Comparison of ENCODE assay signal across 8 cellular contexts in the genomic region with DNA sequence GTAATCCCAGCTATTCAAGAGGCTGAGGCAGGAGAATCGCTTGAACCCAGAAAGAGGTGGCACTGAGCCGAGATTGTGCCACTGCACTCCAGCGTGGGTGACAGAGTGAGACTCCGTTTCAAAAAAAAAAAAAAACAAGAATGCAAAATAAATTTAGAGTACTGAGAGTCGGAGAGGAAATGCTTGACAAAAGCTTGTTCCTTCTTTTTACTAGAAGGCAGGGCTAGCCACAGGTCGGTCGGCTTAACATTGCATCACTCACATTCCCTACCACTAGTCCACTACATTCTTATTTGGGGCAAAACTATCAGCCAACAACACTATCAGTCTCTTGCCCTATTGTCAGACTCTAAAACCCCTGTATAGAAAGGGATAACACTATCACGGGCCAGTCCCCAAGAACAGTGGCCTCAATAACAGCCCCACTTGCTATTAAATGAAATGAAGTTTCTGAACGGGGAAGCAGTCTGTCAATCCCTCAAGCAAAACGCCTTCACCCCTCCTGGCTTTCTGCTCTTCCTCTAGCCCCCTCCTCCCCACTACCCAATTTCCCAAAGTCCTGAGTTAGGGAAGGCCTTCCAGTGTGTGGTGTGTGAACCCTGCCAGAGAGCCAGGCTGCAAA. TPM values are rescaled to one million over a fixed set of nuclear protein-coding genes. Genes with fewer than 3 reads are reported as not detected.
DNase-seq lines count a peak whose midpoint lies in the region; ATAC-seq and TF ChIP-seq lines count a peak whose summit lies in the region.

No MANE protein-coding gene starts in this region.

- TF ChIP-seq CTCF in HFFc6 (IDR thresholded peaks at IDR 0.05) = no peak

- peak overlapping the region; percentile 79 for H3K4me3 ChIP-seq in skeletal muscle satellite cell (ENCODE audit: low read length)

- H3K27me3 Mint-ChIP-seq in HFFc6 (ENCODE audit: insufficient read depth) = peaks cover 9% of the 10 kb centered on the region
- no peaks in the 10 kb centered on the region for H3K27me3 Mint-ChIP-seq in activated T-helper 1 cell treated with anti-CD3 and anti-CD28 coated beads, Interleukin-12 subunit alpha, Interleukin-12 subunit beta, Interleukin-2, Interleukin-4 antibody, amounts not matched to agents 30 ng/mL and 10 ng/mL and 1 ng/mL, durations not matched to agents 14 hours and 24 hours and 36 hours (ENCODE audit: insufficient read depth)

- H3K27me3 ChIP-seq in skeletal muscle satellite cell (ENCODE audit: control insufficient read depth, insufficient read depth, low read length) = no peaks in the 10 kb centered on the region

- H3K4me2 ChIP-seq in skeletal muscle satellite cell (ENCODE audit: low read length) = peak overlapping the region; percentile 85

- no peaks in the 10 kb centered on the region for H3K9me3 ChIP-seq in skeletal muscle satellite cell (replicated peaks; ENCODE audit: low read length)

- intact Hi-C loops in activated T-helper 1 cell treated with anti-CD3 and anti-CD28 coated beads, Interleukin-12 subunit alpha, Interleukin-12 subunit beta, Interleukin-2, Interleukin-4 antibody, amounts not matched to agents 30 ng/mL and 10 ng/mL and 1 ng/mL, durations not matched to agents 14 hours and 24 hours and 36 hours (cut with micrococcal nuclease) = loop anchor here (1.0 to 5.0 kb wide), 9 partner anchors 80 to 464 kb away; partner anchors contain the start of genes CS, DGKA, IL23A and ORMDL2

- peak; percentile 41 for DNase-seq in AG08396 (ENCODE audit: low spot score)
- peak; percentile 39 for DNase-seq in HFFc6
- DNase-seq in activated T-helper 1 cell treated with anti-CD3 and anti-CD28 coated beads, Interleukin-12 subunit alpha, Interleukin-12 subunit beta, Interleukin-2, Interleukin-4 antibody, amounts not matched to agents 30 ng/mL and 10 ng/mL and 1 ng/mL, durations not matched to agents 14 hours and 24 hours and 36 hours (ENCODE audit: low spot score) = no peak
- peak; percentile 64 for DNase-seq in hepatic stellate cell (ENCODE audit: low spot score)
- DNase-seq in stimulated activated CD4-positive, alpha-beta T cell treated with anti-CD3 and anti-CD28 coated beads, Interleukin-2, amount 100 ng/mL, for 24 hours = no peak
- no peak for DNase-seq in activated CD8-positive, alpha-beta memory T cell treated with anti-CD3 and anti-CD28 coated beads for 24 hours

- H3K4me3 Mint-ChIP-seq in HFFc6 = peak overlapping the region; percentile 94
- H3K4me3 Mint-ChIP-seq in activated T-helper 1 cell treated with anti-CD3 and anti-CD28 coated beads, Interleukin-12 subunit alpha, Interleukin-12 subunit beta, Interleukin-2, Interleukin-4 antibody, amounts not matched to agents 30 ng/mL and 10 ng/mL and 1 ng/mL, durations not matched to agents 14 hours and 24 hours and 36 hours = peak overlapping the region; percentile 99

- peaks cover 26% of the 10 kb centered on the region for H3K4me1 ChIP-seq in skeletal muscle satellite cell (ENCODE audit: control insufficient read depth, insufficient read depth, low read length)

- H3K9me3 Mint-ChIP-seq in HFFc6 = no peaks in the 10 kb centered on the region
- no peaks in the 10 kb centered on the region for H3K9me3 Mint-ChIP-seq in activated T-helper 1 cell treated with anti-CD3 and anti-CD28 coated beads, Interleukin-12 subunit alpha, Interleukin-12 subunit beta, Interleukin-2, Interleukin-4 antibody, amounts not matched to agents 30 ng/mL and 10 ng/mL and 1 ng/mL, durations not matched to agents 14 hours and 24 hours and 36 hours

- H3K9ac ChIP-seq in skeletal muscle satellite cell (ENCODE audit: low read depth, low read length) = peak overlapping the region; percentile 88

- peaks cover 5% of the 10 kb centered on the region for H3K36me3 Mint-ChIP-seq in HFFc6 (ENCODE audit: low read depth)
- H3K36me3 Mint-ChIP-seq in activated T-helper 1 cell treated with anti-CD3 and anti-CD28 coated beads, Interleukin-12 subunit alpha, Interleukin-12 subunit beta, Interleukin-2, Interleukin-4 antibody, amounts not matched to agents 30 ng/mL and 10 ng/mL and 1 ng/mL, durations not matched to agents 14 hours and 24 hours and 36 hours (ENCODE audit: low read depth) = peaks cover 12% of the 10 kb centered on the region

- H3K36me3 ChIP-seq in skeletal muscle satellite cell (ENCODE audit: insufficient read depth, low read length) = peaks cover 8% of the 10 kb centered on the region

- no peak for ATAC-seq in HG03378 (IDR thresholded peaks at IDR 0.05; ENCODE audit: unreplicated experiment)

- H3K4me1 Mint-ChIP-seq in HFFc6 (ENCODE audit: low read depth) = peaks cover 37% of the 10 kb centered on the region
- peaks cover 51% of the 10 kb centered on the region for H3K4me1 Mint-ChIP-seq in activated T-helper 1 cell treated with anti-CD3 and anti-CD28 coated beads, Interleukin-12 subunit alpha, Interleukin-12 subunit beta, Interleukin-2, Interleukin-4 antibody, amounts not matched to agents 30 ng/mL and 10 ng/mL and 1 ng/mL, durations not matched to agents 14 hours and 24 hours and 36 hours (ENCODE audit: low read depth)

- peak overlapping the region; percentile 96 for H3K27ac Mint-ChIP-seq in HFFc6
- peak overlapping the region; percentile 97 for H3K27ac Mint-ChIP-seq in activated T-helper 1 cell treated with anti-CD3 and anti-CD28 coated beads, Interleukin-12 subunit alpha, Interleukin-12 subunit beta, Interleukin-2, Interleukin-4 antibody, amounts not matched to agents 30 ng/mL and 10 ng/mL and 1 ng/mL, durations not matched to agents 14 hours and 24 hours and 36 hours

RNA-seq across cellular contexts. Expression of gene RNF41, which starts 1.0 kb away (rescaled TPM):
- 100 to 1,000 TPM in 1 of 6 experiments, 10 to 100 TPM in 5; 65.9 to 103 (median 71.2) TPM for total RNA-seq in HFFc6 (2021; fragmentation: NEBNext Ultra II Directional; extraction: Animal tissue kit (Norgen Biotek cat#: 25700))
- total RNA-seq in activated T-helper 1 cell treated with anti-CD3 and anti-CD28 coated beads, Interleukin-12 subunit alpha, Interleukin-12 subunit beta, Interleukin-2, Interleukin-4 antibody, amounts not matched to agents 30 ng/mL and 10 ng/mL and 1 ng/mL, durations not matched to agents 14 hours and 24 hours and 36 hours = 46.9 and 47.2 TPM in 2 replicates
- total RNA-seq in skeletal muscle satellite cell (2012; rRNA removed) = 55.0 and 59.4 TPM in 2 replicates

RNA-seq across cellular contexts. Expression of gene NABP2, which starts 3.4 kb away (rescaled TPM):
- total RNA-seq in HFFc6 (2021; fragmentation: NEBNext Ultra II Directional; extraction: Animal tissue kit (Norgen Biotek cat#: 25700)) = 10 to 100 TPM; 46.8 to 53.6 (median 49.4) TPM
- 97.5 and 102 TPM in 2 replicates for total RNA-seq in activated T-helper 1 cell treated with anti-CD3 and anti-CD28 coated beads, Interleukin-12 subunit alpha, Interleukin-12 subunit beta, Interleukin-2, Interleukin-4 antibody, amounts not matched to agents 30 ng/mL and 10 ng/mL and 1 ng/mL, durations not matched to agents 14 hours and 24 hours and 36 hours
- 25.3 and 29.7 TPM in 2 replicates for total RNA-seq in skeletal muscle satellite cell (2012; rRNA removed)

RNA-seq across cellular contexts. Expression of gene SLC39A5, which starts 9.1 kb away (rescaled TPM):
- under 1 TPM in 1 of 6 experiments, not detected in 5; 0.10 TPM for total RNA-seq in HFFc6 (2021; fragmentation: NEBNext Ultra II Directional; extraction: Animal tissue kit (Norgen Biotek cat#: 25700))
- total RNA-seq in activated T-helper 1 cell treated with anti-CD3 and anti-CD28 coated beads, Interleukin-12 subunit alpha, Interleukin-12 subunit beta, Interleukin-2, Interleukin-4 antibody, amounts not matched to agents 30 ng/mL and 10 ng/mL and 1 ng/mL, durations not matched to agents 14 hours and 24 hours and 36 hours = 0.54 and 1.4 TPM in 2 replicates
- total RNA-seq in skeletal muscle satellite cell (2012; rRNA removed) = not detected in 2 replicates

RNA-seq across cellular contexts. Expression of gene SMARCC2, which starts 31.4 kb away (rescaled TPM):
- total RNA-seq in HFFc6 (2021; fragmentation: NEBNext Ultra II Directional; extraction: Animal tissue kit (Norgen Biotek cat#: 25700)) = 10 to 100 TPM; 72.1 to 99.8 (median 87.1) TPM
- total RNA-seq in activated T-helper 1 cell treated with anti-CD3 and anti-CD28 coated beads, Interleukin-12 subunit alpha, Interleukin-12 subunit beta, Interleukin-2, Interleukin-4 antibody, amounts not matched to agents 30 ng/mL and 10 ng/mL and 1 ng/mL, durations not matched to agents 14 hours and 24 hours and 36 hours = 124 and 132 TPM in 2 replicates
- 24.9 and 27.1 TPM in 2 replicates for total RNA-seq in skeletal muscle satellite cell (2012; rRNA removed)

RNA-seq across cellular contexts. Expression of gene ANKRD52, which starts 37.5 kb away (rescaled TPM):
- 10 to 100 TPM; 57.9 to 87.8 (median 68.6) TPM for total RNA-seq in HFFc6 (2021; fragmentation: NEBNext Ultra II Directional; extraction: Animal tissue kit (Norgen Biotek cat#: 25700))
- total RNA-seq in activated T-helper 1 cell treated with anti-CD3 and anti-CD28 coated beads, Interleukin-12 subunit alpha, Interleukin-12 subunit beta, Interleukin-2, Interleukin-4 antibody, amounts not matched to agents 30 ng/mL and 10 ng/mL and 1 ng/mL, durations not matched to agents 14 hours and 24 hours and 36 hours = 71.0 and 83.9 TPM in 2 replicates
- total RNA-seq in skeletal muscle satellite cell (2012; rRNA removed) = 18.5 and 21.4 TPM in 2 replicates

Comparison
In these comparisons a context has a peak if more than half of its experiments do, and no peak if none do; other contexts are left out.
1. DNase-seq: peak in AG08396 (single experiment), HFFc6 (single experiment) and hepatic stellate cell (single experiment); none in activated T-helper 1 cell treated with anti-CD3 and anti-CD28 coated beads, Interleukin-12 subunit alpha, Interleukin-12 subunit beta, Interleukin-2, Interleukin-4 antibody, amounts not matched to agents 30 ng/mL and 10 ng/mL and 1 ng/mL, durations not matched to agents 14 hours and 24 hours and 36 hours (single experiment), stimulated activated CD4-positive, alpha-beta T cell treated with anti-CD3 and anti-CD28 coated beads, Interleukin-2, amount 100 ng/mL, for 24 hours (0 of 2) and activated CD8-positive, alpha-beta memory T cell treated with anti-CD3 and anti-CD28 coated beads for 24 hours (single experiment).